In genomic region chr7:5455581-5456222, GRCh38 we compare ENCODE assay signal across 25 cellular contexts.
"Had no signal": no experiment of that assay in that cellular context is flagged by ENCODE, and none has a peak within 500 bp of the region (broad histone marks: within the 10 kb centered on the region; RNA-seq: fewer than 3 reads in every experiment).

No MANE protein-coding gene starts in this region.

- H3K4me2 ChIP-seq: neural progenitor cell had no signal

- H3K27ac Mint-ChIP-seq: endodermal cell; natural killer cell; neural progenitor cell; stimulated activated naive B cell treated with anti-CD40 and anti-IgM and Interleukin-4, amounts not matched to agents 10 μg/mL and 1 μg/mL and 100 μg/mL, for 72 hours had no signal

- H2AFZ ChIP-seq: neural progenitor cell, parathyroid adenoma had no signal

- DNase-seq: effector CD4-positive, alpha-beta T cell; endodermal cell; foreskin melanocyte; head of caudate nucleus; hypothalamus; islet precursor cell; mammary epithelial cell; mucosa of descending colon; natural killer cell; occipital lobe; spleen; stimulated activated CD4-positive, alpha-beta T cell treated with anti-CD3 and anti-CD28 coated beads, Interleukin-15, amount 100 ng/mL, for 24 hours; stimulated activated CD4-positive, alpha-beta T cell treated with anti-CD3 and anti-CD28 coated beads, Interleukin-1b, Interleukin-23, amount 100 ng/mL, for 48 hours; stimulated activated CD4-positive, alpha-beta T cell treated with anti-CD3 and anti-CD28 coated beads, Interleukin-4, amount 100 ng/mL, for 24 hours; stimulated activated naive B cell treated with anti-CD40 and anti-IgM and Interleukin-4, amounts not matched to agents 10 μg/mL and 1 μg/mL and 100 μg/mL, for 72 hours; stomach; substantia nigra; transverse colon had no signal

- H3K4me3 ChIP-seq: coronary artery, mucosa of descending colon, neural progenitor cell, prostate gland, spleen, stomach, thoracic aorta, transverse colon had no signal

- H3K4me1 Mint-ChIP-seq: endodermal cell had no signal

- H3K4me3 Mint-ChIP-seq: endodermal cell; natural killer cell; stimulated activated naive B cell treated with anti-CD40 and anti-IgM and Interleukin-4, amounts not matched to agents 10 μg/mL and 1 μg/mL and 100 μg/mL, for 72 hours had no signal

- H3K9ac ChIP-seq: neural progenitor cell, parathyroid adenoma had no signal

- ATAC-seq: left lobe of liver; mucosa of descending colon; natural killer cell; sciatic nerve; stimulated activated naive B cell treated with anti-CD40 and anti-IgM and Interleukin-4, amounts not matched to agents 10 μg/mL and 1 μg/mL and 100 μg/mL, for 72 hours had no signal

- H3K9me3 ChIP-seq: mucosa of descending colon, prostate gland, stomach, thoracic aorta, transverse colon had no signal

- H3K27ac ChIP-seq: coronary artery, neural progenitor cell, parathyroid adenoma, prostate gland, spleen, stomach, thoracic aorta, transverse colon had no signal

- H3K9me3 Mint-ChIP-seq: natural killer cell, neural progenitor cell had no signal

- H3K36me3 Mint-ChIP-seq: natural killer cell, neural progenitor cell had no signal

- H3K4me1 ChIP-seq: transverse colon had no signal

- H3K27me3 ChIP-seq: neural progenitor cell, stomach, transverse colon had no signal

- H3K36me3 ChIP-seq: neural progenitor cell, prostate gland, spleen, stomach, thoracic aorta, transverse colon had no signal
